26 cellular contexts compared by ENCODE assay signal in the genomic region with DNA sequence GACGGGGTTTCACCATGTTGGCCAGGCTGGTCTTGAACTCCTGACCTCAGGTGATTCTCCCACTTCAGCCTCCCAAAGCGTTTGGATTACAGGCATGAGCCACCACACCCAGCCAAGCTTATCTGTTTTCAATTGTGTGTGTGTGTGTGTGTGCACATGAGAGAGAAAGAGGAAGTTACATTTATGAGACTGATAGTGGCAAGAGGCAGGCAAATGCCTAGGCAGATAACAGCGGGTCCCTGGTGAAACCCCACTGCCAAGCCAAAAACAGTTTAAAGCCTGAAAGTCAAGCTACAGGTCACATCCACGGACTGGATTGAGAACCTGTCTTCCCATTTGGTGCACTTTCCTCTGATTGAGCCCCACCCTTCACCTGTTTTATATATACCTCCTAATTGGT. TPM values are rescaled to one million over a fixed set of nuclear protein-coding genes. Genes with fewer than 3 reads are reported as not detected.
DNase-seq lines count a peak whose midpoint lies in the region; ATAC-seq and TF ChIP-seq lines count a peak whose summit lies in the region.
"Had no signal": no experiment of that assay in that cellular context is flagged by ENCODE, and none has a peak within 500 bp of the region (broad histone marks: within the 10 kb centered on the region; RNA-seq: fewer than 3 reads in every experiment).

No MANE protein-coding gene starts in this region.

- DNase-seq in activated naive CD4-positive, alpha-beta T cell treated with anti-CD3 and anti-CD28 coated beads for 36 hours, result no peak
- no peak for DNase-seq in activated naive CD4-positive, alpha-beta T cell treated with anti-CD3 and anti-CD28 coated beads, Interleukin-2, amount 10 ng/mL, durations not matched to agents 7 days and 5 days
- DNase-seq in SKM-1 (lab: John Stamatoyannopoulos, UW; ENCODE audit: unreplicated experiment) (peak; percentile 58), chondrocyte (ENCODE audit: low spot score) (no peak), upper lobe of right lung (no peak), C1 segment of cervical spinal cord (lab: John Stamatoyannopoulos, UW) (no peak)
- DNase-seq in naive thymus-derived CD4-positive, alpha-beta T cell, result no peak
- DNase-seq: amygdala, DMS153, GDM1, midbrain, NCI-H1092, NCI-H2081, NCI-H446 treated with DMSO at 0.1 percent for 48 hours, nucleus accumbens, Right ventricle myocardium superior, T-helper 2 cell had no signal

- peak overlapping the region; percentile 78 for H3K27ac Mint-ChIP-seq in activated naive CD4-positive, alpha-beta T cell treated with anti-CD3 and anti-CD28 coated beads for 36 hours
- no peak overlapping the region for H3K27ac Mint-ChIP-seq in activated naive CD4-positive, alpha-beta T cell treated with anti-CD3 and anti-CD28 coated beads, Interleukin-2, amount 10 ng/mL, durations not matched to agents 7 days and 5 days
- peak overlapping the region; percentile 69 for H3K27ac Mint-ChIP-seq in chondrocyte (ENCODE audit: unreplicated experiment)
- H3K27ac Mint-ChIP-seq in naive thymus-derived CD4-positive, alpha-beta T cell, result peak overlapping the region in 3 of 9 donors; percentile 8 to 33 (median 28)

- POLR2A ChIA-PET in naive thymus-derived CD4-positive, alpha-beta T cell (lab: Charles Lee), result interaction anchor here (0.7 to 1.1 kb wide), 3 partner anchors 13 to 43 kb away, joined by 3 read pairs; partner anchors contain the start of gene IFNAR1

- no peak overlapping the region for H3K4me3 Mint-ChIP-seq in activated naive CD4-positive, alpha-beta T cell treated with anti-CD3 and anti-CD28 coated beads for 36 hours
- no peak overlapping the region for H3K4me3 Mint-ChIP-seq in activated naive CD4-positive, alpha-beta T cell treated with anti-CD3 and anti-CD28 coated beads, Interleukin-2, amount 10 ng/mL, durations not matched to agents 7 days and 5 days
- no peak overlapping the region for H3K4me3 Mint-ChIP-seq in chondrocyte (ENCODE audit: unreplicated experiment)
- no peak overlapping the region for H3K4me3 Mint-ChIP-seq in naive thymus-derived CD4-positive, alpha-beta T cell

- no peaks in the 10 kb centered on the region for H3K4me1 ChIP-seq in upper lobe of right lung
- H3K4me1 ChIP-seq in naive thymus-derived CD4-positive, alpha-beta T cell (ENCODE audit: control insufficient read depth in 2 of 2, insufficient read depth in 2 of 2, low read length in 2 of 2), result no peaks in the 10 kb centered on the region
- H3K4me1 ChIP-seq: A549, gastroesophageal sphincter, HAP-1, vagina had no signal

- H3K27me3 Mint-ChIP-seq in activated naive CD4-positive, alpha-beta T cell treated with anti-CD3 and anti-CD28 coated beads for 36 hours (ENCODE audit: low read depth), result no peaks in the 10 kb centered on the region
- H3K27me3 Mint-ChIP-seq in activated naive CD4-positive, alpha-beta T cell treated with anti-CD3 and anti-CD28 coated beads, Interleukin-2, amount 10 ng/mL, durations not matched to agents 7 days and 5 days, result peaks cover 25% of the 10 kb centered on the region
- no peaks in the 10 kb centered on the region for H3K27me3 Mint-ChIP-seq in chondrocyte (ENCODE audit: low read depth)
- peaks cover 0 to 4% (median 0%) of the 10 kb centered on the region in 5 donors for H3K27me3 Mint-ChIP-seq in naive thymus-derived CD4-positive, alpha-beta T cell

- H3K4me3 ChIP-seq in upper lobe of right lung, result no peak overlapping the region
- H3K4me3 ChIP-seq in naive thymus-derived CD4-positive, alpha-beta T cell (ENCODE audit: low read length), result no peak overlapping the region
- H3K4me3 ChIP-seq: A549, cardiac muscle cell, gastroesophageal sphincter, HAP-1, vagina had no signal

- peaks cover 11% of the 10 kb centered on the region for H3K9me3 ChIP-seq in upper lobe of right lung
- H3K9me3 ChIP-seq in naive thymus-derived CD4-positive, alpha-beta T cell (ENCODE audit: control insufficient read depth in 2 of 3, low read length in 3 of 3), result peaks cover 0 to 23% (median 10%) of the 10 kb centered on the region in 3 experiments

- CTCF ChIA-PET in activated naive CD4-positive, alpha-beta T cell treated with anti-CD3 and anti-CD28 coated beads for 36 hours (lab: Charles Lee), result interaction anchor here (0.7 to 1.8 kb wide), 3 partner anchors 10 to 171 kb away, joined by 3 to 6 read pairs (median 4); no protein-coding TSS in a partner anchor
- CTCF ChIA-PET in activated naive CD4-positive, alpha-beta T cell treated with anti-CD3 and anti-CD28 coated beads, Interleukin-2, amount 10 ng/mL, durations not matched to agents 7 days and 5 days (lab: Charles Lee), result interaction anchor here (1.0 to 1.1 kb wide), 2 partner anchors 9 to 171 kb away, joined by 3 read pairs; no protein-coding TSS in a partner anchor
- CTCF ChIA-PET in naive thymus-derived CD4-positive, alpha-beta T cell (lab: Charles Lee), result interaction anchor here (0.6 kb wide), 2 partner anchors 428 to 771 kb away, joined by 3 to 5 read pairs; no protein-coding TSS in a partner anchor

- H3K27me3 ChIP-seq in upper lobe of right lung, result no peaks in the 10 kb centered on the region
- no peaks in the 10 kb centered on the region for H3K27me3 ChIP-seq in naive thymus-derived CD4-positive, alpha-beta T cell (ENCODE audit: control insufficient read depth in 2 of 2, insufficient read depth in 2 of 2, low read length in 2 of 2)
- H3K27me3 ChIP-seq: BLaER1 treated with 17β-estradiol and CSF1 and Interleukin-3, amounts not matched to agents 10 nM and 100 nM; cardiac muscle cell; vagina had no signal

- intact Hi-C loops in activated naive CD4-positive, alpha-beta T cell treated with anti-CD3 and anti-CD28 coated beads for 36 hours (cut with micrococcal nuclease), result no loop called here
- intact Hi-C loops in upper lobe of right lung (cut with DNase I), result no loop called here
- intact Hi-C loops in naive thymus-derived CD4-positive, alpha-beta T cell (cut with micrococcal nuclease), result loop anchor here in 1 of 2 donors (10.0 kb wide), 2 partner anchors 103 to 133 kb away; partner anchors contain the start of gene IL10RB

- H3K36me3 ChIP-seq in upper lobe of right lung, result no peaks in the 10 kb centered on the region
- no peaks in the 10 kb centered on the region for H3K36me3 ChIP-seq in naive thymus-derived CD4-positive, alpha-beta T cell (ENCODE audit: control insufficient read depth in 2 of 3, insufficient read depth in 3 of 3, low read length in 3 of 3)
- H3K36me3 ChIP-seq: cardiac muscle cell, gastroesophageal sphincter, HAP-1, vagina had no signal

- H3K9me3 Mint-ChIP-seq in activated naive CD4-positive, alpha-beta T cell treated with anti-CD3 and anti-CD28 coated beads for 36 hours, result peaks cover 23% of the 10 kb centered on the region
- H3K9me3 Mint-ChIP-seq in activated naive CD4-positive, alpha-beta T cell treated with anti-CD3 and anti-CD28 coated beads, Interleukin-2, amount 10 ng/mL, durations not matched to agents 7 days and 5 days, result peaks cover 33% of the 10 kb centered on the region
- H3K9me3 Mint-ChIP-seq in chondrocyte (ENCODE audit: low read depth), result peaks cover 28% of the 10 kb centered on the region
- H3K9me3 Mint-ChIP-seq in naive thymus-derived CD4-positive, alpha-beta T cell, result peaks cover 0 to 34% (median 17%) of the 10 kb centered on the region in 11 donors

- TF ChIP-seq CTCF in chondrocyte (IDR thresholded peaks at IDR 0.05), result no peak
- TF ChIP-seq CTCF in upper lobe of right lung (IDR thresholded peaks at IDR 0.05), result no peak

- H3K4me1 Mint-ChIP-seq in activated naive CD4-positive, alpha-beta T cell treated with anti-CD3 and anti-CD28 coated beads for 36 hours (ENCODE audit: low read depth), result no peaks in the 10 kb centered on the region
- peaks cover 13% of the 10 kb centered on the region for H3K4me1 Mint-ChIP-seq in activated naive CD4-positive, alpha-beta T cell treated with anti-CD3 and anti-CD28 coated beads, Interleukin-2, amount 10 ng/mL, durations not matched to agents 7 days and 5 days
- peaks cover 5% of the 10 kb centered on the region for H3K4me1 Mint-ChIP-seq in chondrocyte (ENCODE audit: low read depth)
- H3K4me1 Mint-ChIP-seq in naive thymus-derived CD4-positive, alpha-beta T cell, result peaks cover 0 to 7% (median 0%) of the 10 kb centered on the region in 7 donors

- H3K36me3 Mint-ChIP-seq in activated naive CD4-positive, alpha-beta T cell treated with anti-CD3 and anti-CD28 coated beads for 36 hours (ENCODE audit: low read depth), result peaks cover 8% of the 10 kb centered on the region
- H3K36me3 Mint-ChIP-seq in activated naive CD4-positive, alpha-beta T cell treated with anti-CD3 and anti-CD28 coated beads, Interleukin-2, amount 10 ng/mL, durations not matched to agents 7 days and 5 days, result peaks cover 23% of the 10 kb centered on the region
- H3K36me3 Mint-ChIP-seq in chondrocyte (ENCODE audit: low read depth), result peaks cover 8% of the 10 kb centered on the region
- peaks cover 0 to 34% (median 4%) of the 10 kb centered on the region in 5 donors for H3K36me3 Mint-ChIP-seq in naive thymus-derived CD4-positive, alpha-beta T cell

- ATAC-seq in upper lobe of right lung (peak; percentile 44), HG02973 (IDR thresholded peaks at IDR 0.05; ENCODE audit: unreplicated experiment) (no peak)
- no peak for ATAC-seq in naive thymus-derived CD4-positive, alpha-beta T cell
- ATAC-seq: A549, esophagus mucosa, gastroesophageal sphincter, HepG2 had no signal

- no peak overlapping the region for H3K27ac ChIP-seq in upper lobe of right lung
- H3K27ac ChIP-seq in naive thymus-derived CD4-positive, alpha-beta T cell (ENCODE audit: low read depth, low read length), result no peak overlapping the region
- H3K27ac ChIP-seq: cardiac muscle cell, gastroesophageal sphincter, vagina had no signal

RNA-seq across cellular contexts. Expression of gene IFNGR2, which starts 35.1 kb away (rescaled TPM):
- total RNA-seq in activated naive CD4-positive, alpha-beta T cell treated with anti-CD3 and anti-CD28 coated beads for 36 hours, result 10 to 100 TPM; 16.3 to 17.5 TPM
- total RNA-seq in chondrocyte (58.1 to 58.4 TPM (median 58.3 TPM) in 3 replicates), upper lobe of right lung (69.3 TPM)
- total RNA-seq in naive thymus-derived CD4-positive, alpha-beta T cell, result 10 to 100 TPM in 4 of 5 experiments, 1 to 10 TPM in 1; 9.1 to 80.5 (median 33.7) TPM
- 10 to 100 TPM; 29.8 to 39.2 TPM for polyA plus RNA-seq in naive thymus-derived CD4-positive, alpha-beta T cell

RNA-seq across cellular contexts. Expression of gene IFNAR1, which starts 43.4 kb away (rescaled TPM):
- total RNA-seq in activated naive CD4-positive, alpha-beta T cell treated with anti-CD3 and anti-CD28 coated beads for 36 hours, result 10 to 100 TPM; 20.6 to 24.3 TPM
- total RNA-seq in chondrocyte (40.3 to 52.3 TPM (median 47.7 TPM) in 3 replicates), upper lobe of right lung (72.1 TPM)
- total RNA-seq in naive thymus-derived CD4-positive, alpha-beta T cell, result 10 to 100 TPM; 24.7 to 60.8 (median 40.0) TPM
- polyA plus RNA-seq in naive thymus-derived CD4-positive, alpha-beta T cell, result 10 to 100 TPM; 62.5 to 76.2 TPM
